Comparison of ENCODE assay signal across 8 cellular contexts in genomic region chr3:177041021-177041729, GRCh38.
DNase-seq lines count a peak whose midpoint lies in the region; ATAC-seq and TF ChIP-seq lines count a peak whose summit lies in the region.

No MANE protein-coding gene starts in this region.

- no peak overlapping the region for H3K4me3 ChIP-seq in fibroblast of pulmonary artery (replicated peaks; ENCODE audit: low read depth, low read length)

- ATAC-seq in GM18868 (IDR thresholded peaks at IDR 0.05; ENCODE audit: unreplicated experiment): peak; percentile 6

- peak; percentile 82 for DNase-seq in NCI-H446 treated with DMSO at 0.1 percent for 48 hours (lab: John Stamatoyannopoulos, UW)
- peak; percentile 82 for DNase-seq in fibroblast of pulmonary artery (ENCODE audit: low read depth)
- DNase-seq in renal cortical epithelial cell (ENCODE audit: low read depth): peak; percentile 40
- no peak for DNase-seq in NCI-H146 treated with DMSO at 0.1 percent for 48 hours (lab: John Stamatoyannopoulos, UW; ENCODE audit: unreplicated experiment)
- no peak for DNase-seq in hepatic stellate cell (ENCODE audit: low spot score)
- no peak for DNase-seq in epidermal melanocyte (ENCODE audit: insufficient read length, low spot score)
- DNase-seq in SKM-1 treated with dmso at 0.1 percent for 144 hours (lab: John Stamatoyannopoulos, UW; ENCODE audit: unreplicated experiment): no peak

- TF ChIP-seq CTCF in fibroblast of pulmonary artery (IDR thresholded peaks at IDR 0.05; ENCODE audit: low read length, missing control alignments): no peak

Comparison
In these comparisons a context has a peak if more than half of its experiments do, and no peak if none do; other contexts are left out.
1. DNase-seq: peak in NCI-H446 treated with DMSO at 0.1 percent for 48 hours (single experiment), fibroblast of pulmonary artery (single experiment) and renal cortical epithelial cell (single experiment); none in NCI-H146 treated with DMSO at 0.1 percent for 48 hours (single experiment), hepatic stellate cell (single experiment), epidermal melanocyte (single experiment) and SKM-1 treated with dmso at 0.1 percent for 144 hours (single experiment).